16 cellular contexts compared by ENCODE assay signal in genomic region chr3:177212756-177213155, GRCh38. TPM values are rescaled to one million over a fixed set of nuclear protein-coding genes. Genes with fewer than 3 reads are reported as not detected.
DNase-seq lines count a peak whose midpoint lies in the region; ATAC-seq and TF ChIP-seq lines count a peak whose summit lies in the region.
"Had no signal": no experiment of that assay in that cellular context is flagged by ENCODE, and none has a peak within 500 bp of the region (broad histone marks: within the 10 kb centered on the region; RNA-seq: fewer than 3 reads in every experiment).

No MANE protein-coding gene starts in this region.

- H3F3A ChIP-seq in OCI-LY1 (ENCODE audit: insufficient read depth, low read length) = no peaks in the 10 kb centered on the region

- no peak overlapping the region for H2BK5ac ChIP-seq in mesenchymal stem cell (ENCODE audit: low read depth, low read length, poor library complexity, severe bottlenecking)

- H3K9me3 ChIP-seq in OCI-LY1 (ENCODE audit: low read length) (no peaks in the 10 kb centered on the region), breast epithelium (no peaks in the 10 kb centered on the region), mesenchymal stem cell (ENCODE audit: control insufficient read depth, low read length) (no peaks in the 10 kb centered on the region), stomach (no peaks in the 10 kb centered on the region)
- H3K9me3 ChIP-seq: SJSA1 had no signal

- no peak overlapping the region for H3K4me3 ChIP-seq in OCI-LY1 (ENCODE audit: low read depth, low read length, poor library complexity, severe bottlenecking)
- H3K4me3 ChIP-seq in breast epithelium = no peak overlapping the region
- H3K4me3 ChIP-seq in mesenchymal stem cell (ENCODE audit: insufficient read depth in 1 of 2, low read depth in 1 of 2, low read length in 2 of 2) = no peak overlapping the region
- no peak overlapping the region for H3K4me3 ChIP-seq in stomach
- H3K4me3 ChIP-seq: PC-9, SJSA1 had no signal

- ATAC-seq in HG03139 (IDR thresholded peaks at IDR 0.05; ENCODE audit: unreplicated experiment) (no peak), GM19035 (IDR thresholded peaks at IDR 0.05; ENCODE audit: unreplicated experiment) (no peak)

- no peak overlapping the region for H3K14ac ChIP-seq in mesenchymal stem cell (ENCODE audit: low read length in 2 of 2)

- H3K27me3 ChIP-seq in OCI-LY1 (ENCODE audit: insufficient read depth, low read length) (no peaks in the 10 kb centered on the region), breast epithelium (no peaks in the 10 kb centered on the region), mesenchymal stem cell (ENCODE audit: control insufficient read depth in 1 of 2, insufficient read depth in 1 of 2, low read length in 2 of 2) (no peaks in the 10 kb centered on the region), stomach (no peaks in the 10 kb centered on the region)
- H3K27me3 ChIP-seq: SJSA1 had no signal

- no peak overlapping the region for H2BK15ac ChIP-seq in mesenchymal stem cell (ENCODE audit: low read depth, poor library complexity, severe bottlenecking)

- TF ChIP-seq POLR2A in breast epithelium (IDR thresholded peaks at IDR 0.05) = no peak
- no peak for TF ChIP-seq POLR2A in stomach (IDR thresholded peaks at IDR 0.05)

- no peak overlapping the region for H2AFZ ChIP-seq in OCI-LY1 (ENCODE audit: low read length)
- no peak overlapping the region for H2AFZ ChIP-seq in mesenchymal stem cell (ENCODE audit: low read depth, low read length)
- H2AFZ ChIP-seq: PC-9 had no signal

- H3K79me1 ChIP-seq in mesenchymal stem cell (replicated peaks; ENCODE audit: low read length, poor library complexity, severe bottlenecking) = no peaks in the 10 kb centered on the region

- H3K4me2 ChIP-seq in OCI-LY1 (ENCODE audit: low read length) (no peak overlapping the region), mesenchymal stem cell (ENCODE audit: low read length, poor library complexity, severe bottlenecking) (no peak overlapping the region)
- H3K4me2 ChIP-seq: PC-9 had no signal

- WGBS in mesenchymal stem cell = 97% methylated on average over 7 of the region's 8 CpGs
- WGBS in stomach, 5 donors = 85 to 92% (median 86%) methylated on average over 8 of the region's 8 CpGs

- H2BK12ac ChIP-seq in mesenchymal stem cell (ENCODE audit: low read length in 2 of 2) = no peak overlapping the region

- H3K79me2 ChIP-seq in OCI-LY1 (ENCODE audit: insufficient read depth, low read length) = no peaks in the 10 kb centered on the region

- intact Hi-C loops in breast epithelium (cut with DNase I; ENCODE audit: low total_unique reads) (no loop called here), stomach (cut with DNase I; ENCODE audit: low total_unique reads) (no loop called here)

- no peak overlapping the region for H4K8ac ChIP-seq in mesenchymal stem cell (ENCODE audit: low read length)

- H3K23ac ChIP-seq in mesenchymal stem cell (ENCODE audit: low read length in 2 of 2) = no peak overlapping the region

- peak overlapping the region; percentile 35 for H3K27ac ChIP-seq in OCI-LY1 (ENCODE audit: low read depth, low read length, poor library complexity, severe bottlenecking)
- H3K27ac ChIP-seq in breast epithelium = peak overlapping the region; percentile 27 to 64
- H3K27ac ChIP-seq in mesenchymal stem cell (ENCODE audit: low read length, poor library complexity, severe bottlenecking) = no peak overlapping the region
- H3K27ac ChIP-seq in stomach = peak overlapping the region; percentile 81 to 90 (median 84)
- H3K27ac ChIP-seq: PC-9, SJSA1 had no signal

- no peak overlapping the region for H4K91ac ChIP-seq in mesenchymal stem cell (ENCODE audit: low read length)

- H3K9me2 ChIP-seq in OCI-LY1 (ENCODE audit: low read depth, low read length) = no peaks in the 10 kb centered on the region

- no peaks in the 10 kb centered on the region for H3K36me3 ChIP-seq in OCI-LY1 (ENCODE audit: insufficient read depth, low read length)
- H3K36me3 ChIP-seq in breast epithelium = no peaks in the 10 kb centered on the region
- H3K36me3 ChIP-seq in mesenchymal stem cell (ENCODE audit: control insufficient read depth in 1 of 2, insufficient read depth in 2 of 2, low read depth in 1 of 2, low read length in 2 of 2) = no peaks in the 10 kb centered on the region
- H3K36me3 ChIP-seq in stomach = no peaks in the 10 kb centered on the region
- H3K36me3 ChIP-seq: SJSA1 had no signal

- DNase-seq in breast epithelium (ENCODE audit: low spot score in 2 of 2) = no peak
- DNase-seq in mesenchymal stem cell = no peak
- no peak for DNase-seq in stomach
- no peak for DNase-seq in NCI-H446 (lab: John Stamatoyannopoulos, UW)
- DNase-seq: GDM1, H7, HFFc6, KG1, NCI-H1417 treated with DMSO at 0.1 percent for 48 hours, NCI-H187 treated with DMSO at 0.1 percent for 48 hours, NCI-H226, PC-9 had no signal

- no peak for TF ChIP-seq EP300 in stomach (IDR thresholded peaks at IDR 0.05)

- H3K4me1 ChIP-seq in OCI-LY1 (ENCODE audit: insufficient read depth, low read length, severe bottlenecking) (peaks cover 44% of the 10 kb centered on the region), breast epithelium (no peaks in the 10 kb centered on the region), mesenchymal stem cell (ENCODE audit: control insufficient read depth, insufficient read depth, low read depth, low read length) (no peaks in the 10 kb centered on the region), stomach (peaks cover 7 to 15% (median 9%) of the 10 kb centered on the region in 4 donors)

- H3K9ac ChIP-seq in OCI-LY1 (ENCODE audit: low read length) (no peak overlapping the region), mesenchymal stem cell (ENCODE audit: low read length) (no peak overlapping the region)

- no peak overlapping the region for H2BK120ac ChIP-seq in mesenchymal stem cell (ENCODE audit: low read depth, low read length)

- no peak for TF ChIP-seq CTCF in OCI-LY1 (IDR thresholded peaks at IDR 0.05; ENCODE audit: low read length)
- TF ChIP-seq CTCF in breast epithelium (IDR thresholded peaks at IDR 0.05) = no peak
- no peak for TF ChIP-seq CTCF in stomach (IDR thresholded peaks at IDR 0.05)

- no peak overlapping the region for H3K4ac ChIP-seq in mesenchymal stem cell (ENCODE audit: low read depth in 1 of 2, low read length in 2 of 2)

- H2AK5ac ChIP-seq in mesenchymal stem cell (ENCODE audit: low read length, severe bottlenecking) = peak overlapping the region; percentile 34

- no peaks in the 10 kb centered on the region for H4K20me1 ChIP-seq in OCI-LY1 (ENCODE audit: insufficient read depth, low read length)

- no peak overlapping the region for H3K18ac ChIP-seq in mesenchymal stem cell (ENCODE audit: low read depth in 1 of 2, low read length in 2 of 2)

RNA-seq across cellular contexts. Expression of gene TBL1XR1, which starts 15.5 kb away (rescaled TPM):
- 100 to 1,000 TPM in 2 of 3 donors, 10 to 100 TPM in 1; 92.8 to 147 (median 111) TPM for total RNA-seq in breast epithelium
- 26.7 TPM for polyA plus RNA-seq in mesenchymal stem cell (2013, experiment 1 of 2)
- 27.8 TPM for polyA plus RNA-seq in mesenchymal stem cell (2013, experiment 2 of 2)
- 100 to 1,000 TPM in 1 of 5 donors, 10 to 100 TPM in 4; 11.6 to 217 (median 66.5) TPM for total RNA-seq in stomach
- polyA plus RNA-seq in stomach = 10 to 100 TPM; 17.9 to 22.3 (median 20.2) TPM
